19 cellular contexts compared by ENCODE assay signal in the genomic region with DNA sequence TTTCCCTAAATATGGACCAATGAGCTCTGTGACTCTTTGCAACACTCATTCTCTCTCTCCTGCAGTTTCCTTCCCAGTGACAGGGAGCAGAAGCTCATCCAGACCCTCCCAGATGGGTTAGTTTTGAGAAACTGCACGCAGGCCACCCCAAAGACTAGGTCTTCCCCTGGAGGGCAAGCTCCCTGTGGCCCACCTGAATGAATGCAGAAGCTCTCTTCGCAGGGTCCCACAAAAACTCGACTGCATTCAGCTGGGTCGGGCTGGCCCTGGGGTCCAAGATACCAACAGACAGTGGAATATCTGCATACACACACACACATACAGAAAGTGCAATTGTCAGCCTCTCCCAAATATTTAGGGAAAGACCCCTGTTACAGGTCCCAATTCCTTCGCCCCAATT.
"Had no signal": no experiment of that assay in that cellular context is flagged by ENCODE, and none has a peak within 500 bp of the region (broad histone marks: within the 10 kb centered on the region; RNA-seq: fewer than 3 reads in every experiment).

No MANE protein-coding gene starts in this region.

- H3K4me1 ChIP-seq: SJCRH30 had no signal

- H3K27me3 ChIP-seq: MG63, SJCRH30 had no signal

- H3K4me3 ChIP-seq: MG63, SJCRH30 had no signal

- H3K9me3 ChIP-seq: MG63, SJCRH30 had no signal

- FAIRE-seq: HTR-8/SVneo had no signal

- H3K27ac ChIP-seq: HL-60, SJCRH30 had no signal

- H3K36me3 ChIP-seq: MG63, SJCRH30 had no signal

- DNase-seq: KBM-7, MG63, NCI-H1092, NCI-H1105 treated with DMSO at 0.1 percent for 48 hours, NCI-H1417 treated with DMSO at 0.1 percent for 48 hours, NCI-H146, NCI-H1694 treated with DMSO at 0.1 percent for 48 hours, NCI-H1930, NCI-H2081, NCI-H2107, NCI-H2227 treated with DMSO at 0.1 percent for 48 hours, NCI-H524, NCI-H526 treated with DMSO at 0.1 percent for 48 hours, NCI-H748 treated with DMSO at 0.1 percent for 48 hours, PC-3, SHP77 treated with DMSO at 0.1 percent for 48 hours, SJCRH30 had no signal
